1 cellular context compared by ENCODE assay signal in genomic region chr15:40942337-40942854, GRCh38.
TF ChIP-seq lines count a peak whose summit lies in the region.

No MANE protein-coding gene starts in this region.

TF ChIP-seq in GM23338, 12 proteins besides CTCF, POLR2A, EP300 and RAD21 (continued from another document):
- no peak for TF ChIP-seq ZNF462 (CRISPR knock-in tag; IDR thresholded peaks at IDR 0.05)
- TF ChIP-seq ZNF114 (CRISPR knock-in tag; IDR thresholded peaks at IDR 0.05) = no peak
- no peak for TF ChIP-seq EZH2 (IDR thresholded peaks at IDR 0.05; ENCODE audit: low read depth, unreplicated experiment)
TF ChIP-seq in GM23338: peak in this region for 0.
